Comparison of ENCODE assay signal across 20 cellular contexts in genomic region chr7:47621347-47621746, GRCh38. TPM values are rescaled to one million over a fixed set of nuclear protein-coding genes. Genes with fewer than 3 reads are reported as not detected.
DNase-seq lines count a peak whose midpoint lies in the region; ATAC-seq, FAIRE-seq and TF ChIP-seq lines count a peak whose summit lies in the region.
"Had no signal": no experiment of that assay in that cellular context is flagged by ENCODE, and none has a peak within 500 bp of the region (broad histone marks: within the 10 kb centered on the region; RNA-seq: fewer than 3 reads in every experiment).

No MANE protein-coding gene starts in this region.

- no peaks in the 10 kb centered on the region for H3K27me3 Mint-ChIP-seq in activated B cell treated with CpG ODN at 0.5 μM for 24 hours
- peaks cover 0 to 10% (median 0%) of the 10 kb centered on the region in 3 donors for H3K27me3 Mint-ChIP-seq in naive B cell
- peaks cover 0 to 2% of the 10 kb centered on the region in 2 donors for H3K27me3 Mint-ChIP-seq in CD8-positive, alpha-beta memory T cell
- H3K27me3 Mint-ChIP-seq in T-helper 17 cell: no peaks in the 10 kb centered on the region
- H3K27me3 Mint-ChIP-seq: activated CD4-positive, alpha-beta T cell treated with anti-CD3 and anti-CD28 coated beads for 36 hours; activated CD8-positive, alpha-beta memory T cell treated with anti-CD3 and anti-CD28 coated beads, Interleukin-2, amount 10 ng/mL, durations not matched to agents 7 days and 5 days; activated naive CD8-positive, alpha-beta T cell had no signal

- H3K36me3 ChIP-seq in DOHH2 (ENCODE audit: control insufficient read depth, low read length) (no peaks in the 10 kb centered on the region; the same call in 1 of the 2 replicates), thoracic aorta (no peaks in the 10 kb centered on the region)
- H3K36me3 ChIP-seq in CD8-positive, alpha-beta memory T cell (ENCODE audit: insufficient read depth, low read length): no peaks in the 10 kb centered on the region
- H3K36me3 ChIP-seq: colonic mucosa had no signal

- CTCF ChIA-PET in activated B cell treated with CpG ODN at 0.5 μM for 24 hours (lab: Charles Lee): no interaction called here
- CTCF ChIA-PET in CD8-positive, alpha-beta memory T cell (lab: Charles Lee): no interaction called here

- no peak for TF ChIP-seq POLR2A in GM12891 (IDR thresholded peaks at IDR 0.05; ENCODE audit: low read depth, low read length)

- POLR2A ChIA-PET in activated B cell treated with CpG ODN at 0.5 μM for 24 hours (lab: Charles Lee): interaction anchor here (1.3 kb wide), 1 partner anchor 50 kb away, joined by 5 read pairs; no protein-coding TSS in a partner anchor
- POLR2A ChIA-PET in CD8-positive, alpha-beta memory T cell (lab: Charles Lee): no interaction called here

- H3K27ac ChIP-seq in DOHH2 (ENCODE audit: low read depth, low read length) (peak overlapping the region; percentile 86), thoracic aorta (peak overlapping the region; percentile 66 to 82)
- H3K27ac ChIP-seq in CD8-positive, alpha-beta memory T cell (ENCODE audit: low read depth, low read length): no peak overlapping the region

- intact Hi-C loops in activated B cell treated with CpG ODN at 0.5 μM for 24 hours (cut with micrococcal nuclease): no loop called here

- no peaks in the 10 kb centered on the region for H4K20me1 ChIP-seq in DOHH2 (ENCODE audit: control insufficient read depth, insufficient read depth, low read depth, low read length)

- FAIRE-seq in GM12891 (lab: Jason Lieb, UNC): no peak
- FAIRE-seq: TTC549 had no signal

- H3K27ac Mint-ChIP-seq in activated B cell treated with CpG ODN at 0.5 μM for 24 hours (no peak overlapping the region), naive B cell (peak overlapping the region in 3 of 6 donors; percentile 54 to 78 (median 73)), T-helper 17 cell (no peak overlapping the region)
- peak overlapping the region in 1 of 8 donors; percentile 21 for H3K27ac Mint-ChIP-seq in CD8-positive, alpha-beta memory T cell
- H3K27ac Mint-ChIP-seq: activated CD4-positive, alpha-beta T cell treated with anti-CD3 and anti-CD28 coated beads for 36 hours; activated CD8-positive, alpha-beta memory T cell treated with anti-CD3 and anti-CD28 coated beads, Interleukin-2, amount 10 ng/mL, durations not matched to agents 7 days and 5 days; activated naive CD8-positive, alpha-beta T cell; type B pancreatic cell had no signal

- peak overlapping the region; percentile 46 for H3K4me3 Mint-ChIP-seq in activated B cell treated with CpG ODN at 0.5 μM for 24 hours
- peak overlapping the region in 6 of 8 donors; percentile 32 to 76 (median 58) for H3K4me3 Mint-ChIP-seq in naive B cell
- H3K4me3 Mint-ChIP-seq in CD8-positive, alpha-beta memory T cell: no peak overlapping the region
- no peak overlapping the region for H3K4me3 Mint-ChIP-seq in T-helper 17 cell
- H3K4me3 Mint-ChIP-seq: activated CD4-positive, alpha-beta T cell treated with anti-CD3 and anti-CD28 coated beads for 36 hours; activated CD8-positive, alpha-beta memory T cell treated with anti-CD3 and anti-CD28 coated beads, Interleukin-2, amount 10 ng/mL, durations not matched to agents 7 days and 5 days; activated naive CD8-positive, alpha-beta T cell had no signal

- H3K36me3 Mint-ChIP-seq in activated B cell treated with CpG ODN at 0.5 μM for 24 hours (ENCODE audit: low read depth) (no peaks in the 10 kb centered on the region), naive B cell (no peaks in the 10 kb centered on the region), T-helper 17 cell (ENCODE audit: low read depth) (no peaks in the 10 kb centered on the region)
- no peaks in the 10 kb centered on the region for H3K36me3 Mint-ChIP-seq in CD8-positive, alpha-beta memory T cell
- H3K36me3 Mint-ChIP-seq: activated CD8-positive, alpha-beta memory T cell treated with anti-CD3 and anti-CD28 coated beads, Interleukin-2, amount 10 ng/mL, durations not matched to agents 7 days and 5 days; type B pancreatic cell had no signal

- ATAC-seq in activated B cell treated with CpG ODN at 0.5 μM for 24 hours (ENCODE audit: low read depth) (no peak), naive B cell (ENCODE audit: low read depth in 2 of 2) (no peak), thoracic aorta (ENCODE audit: insufficient number of reproducible peaks, low FRiP score, low read depth) (no peak), T-helper 17 cell (no peak)
- ATAC-seq: activated CD4-positive, alpha-beta T cell treated with anti-CD3 and anti-CD28 coated beads for 36 hours; activated CD8-positive, alpha-beta memory T cell treated with anti-CD3 and anti-CD28 coated beads, Interleukin-2, amount 10 ng/mL, durations not matched to agents 7 days and 5 days had no signal

- no peaks in the 10 kb centered on the region for H3K27me3 ChIP-seq in DOHH2 (ENCODE audit: control insufficient read depth, low read length)
- H3K27me3 ChIP-seq in thoracic aorta (replicated peaks; ENCODE audit: insufficient read depth): no peaks in the 10 kb centered on the region
- no peaks in the 10 kb centered on the region for H3K27me3 ChIP-seq in CD8-positive, alpha-beta memory T cell (ENCODE audit: insufficient read depth, low read length, poor library complexity, severe bottlenecking)
- H3K27me3 ChIP-seq: colonic mucosa had no signal

- peaks cover 92% of the 10 kb centered on the region for H3K4me1 ChIP-seq in DOHH2 (ENCODE audit: control insufficient read depth, low read length)
- peaks cover 12 to 35% of the 10 kb centered on the region in 2 donors for H3K4me1 ChIP-seq in thoracic aorta (ENCODE audit: control insufficient read depth in 1 of 2, low read depth in 2 of 2)
- H3K4me1 ChIP-seq in CD8-positive, alpha-beta memory T cell (ENCODE audit: insufficient read depth, low read length): no peaks in the 10 kb centered on the region
- H3K4me1 ChIP-seq: colonic mucosa had no signal

- H3K9me3 Mint-ChIP-seq in activated B cell treated with CpG ODN at 0.5 μM for 24 hours (no peaks in the 10 kb centered on the region), naive B cell (no peaks in the 10 kb centered on the region)
- H3K9me3 Mint-ChIP-seq in CD8-positive, alpha-beta memory T cell: peaks cover 0 to 4% (median 0%) of the 10 kb centered on the region in 5 donors
- H3K9me3 Mint-ChIP-seq: type B pancreatic cell had no signal

- H3K9me2 ChIP-seq in DOHH2 (replicated peaks; ENCODE audit: control insufficient read depth, low read length): no peaks in the 10 kb centered on the region

- no peak for TF ChIP-seq CTCF in DOHH2 (IDR thresholded peaks at IDR 0.05; ENCODE audit: low read depth, low read length, poor library complexity, severe bottlenecking)
- no peak for TF ChIP-seq CTCF in activated B cell treated with CpG ODN at 0.5 μM for 24 hours (IDR thresholded peaks at IDR 0.05)
- no peak for TF ChIP-seq CTCF in thoracic aorta (IDR thresholded peaks at IDR 0.05)

- peaks cover 51% of the 10 kb centered on the region for H3K4me1 Mint-ChIP-seq in activated B cell treated with CpG ODN at 0.5 μM for 24 hours
- peaks cover 37 to 55% (median 46%) of the 10 kb centered on the region in 3 donors for H3K4me1 Mint-ChIP-seq in naive B cell
- no peaks in the 10 kb centered on the region for H3K4me1 Mint-ChIP-seq in CD8-positive, alpha-beta memory T cell
- H3K4me1 Mint-ChIP-seq in T-helper 17 cell: no peaks in the 10 kb centered on the region
- H3K4me1 Mint-ChIP-seq: activated CD4-positive, alpha-beta T cell treated with anti-CD3 and anti-CD28 coated beads for 36 hours; activated CD8-positive, alpha-beta memory T cell treated with anti-CD3 and anti-CD28 coated beads, Interleukin-2, amount 10 ng/mL, durations not matched to agents 7 days and 5 days had no signal

- H3F3A ChIP-seq in DOHH2 (ENCODE audit: control insufficient read depth, insufficient read depth): peaks cover 19% of the 10 kb centered on the region

- in situ Hi-C loops in KBM-7 (cut with MboI; ENCODE audit: low pct_unique_long_range_greater_than_20kb, low sequenced_read_pairs): no loop called here

- peak overlapping the region; percentile 88 for H3K4me2 ChIP-seq in DOHH2 (ENCODE audit: low read length)

- peaks cover 7% of the 10 kb centered on the region for H3K79me2 ChIP-seq in DOHH2 (ENCODE audit: control insufficient read depth, low read length)

- DNase-seq in activated B cell treated with CpG ODN at 0.5 μM for 24 hours (no peak), naive B cell (no peak), thoracic aorta (ENCODE audit: low spot score) (no peak), KBM-7 (no peak), GM12891 (ENCODE audit: insufficient read length, low spot score) (no peak), T-helper 17 cell (no peak)
- no peak for DNase-seq in CD8-positive, alpha-beta memory T cell
- DNase-seq: activated CD4-positive, alpha-beta T cell treated with anti-CD3 and anti-CD28 coated beads for 36 hours; activated CD8-positive, alpha-beta memory T cell treated with anti-CD3 and anti-CD28 coated beads, Interleukin-2, amount 10 ng/mL, durations not matched to agents 7 days and 5 days; AML-193; colonic mucosa; EL; NCI-H146; NCI-H2171; NCI-H526; stimulated activated naive CD4-positive, alpha-beta T cell treated with Interleukin-2 at 50 U/mL for 16 hours had no signal

- H3K9me3 ChIP-seq in DOHH2 (ENCODE audit: control insufficient read depth, insufficient read depth, low read length) (no peaks in the 10 kb centered on the region), thoracic aorta (no peaks in the 10 kb centered on the region), T-helper 17 cell (ENCODE audit: control insufficient read depth, low read length, poor library complexity, severe bottlenecking) (no peaks in the 10 kb centered on the region)
- no peaks in the 10 kb centered on the region for H3K9me3 ChIP-seq in CD8-positive, alpha-beta memory T cell (ENCODE audit: low read length)
- H3K9me3 ChIP-seq: colonic mucosa had no signal

- H3K4me3 ChIP-seq in DOHH2 (ENCODE audit: low read length) (peak overlapping the region; percentile 72), thoracic aorta (no peak overlapping the region)
- no peak overlapping the region for H3K4me3 ChIP-seq in CD8-positive, alpha-beta memory T cell (ENCODE audit: low read length)
- H3K4me3 ChIP-seq: colonic mucosa had no signal

TF ChIP-seq in GM12891, 5 proteins besides CTCF, POLR2A, EP300 and RAD21:
- TF ChIP-seq POLR2AphosphoS5 (IDR thresholded peaks at IDR 0.05; ENCODE audit: low read depth, low read length) (no peak), POU2F2 (IDR thresholded peaks at IDR 0.05; ENCODE audit: low read depth, low read length) (no peak), TAF1 (IDR thresholded peaks at IDR 0.05; ENCODE audit: low read depth, low read length) (no peak), PAX5 (IDR thresholded peaks at IDR 0.05; ENCODE audit: insufficient read depth, low read length, severe bottlenecking) (no peak), SPI1 (IDR thresholded peaks at IDR 0.05; ENCODE audit: low read depth, low read length) (no peak)

RNA-seq across cellular contexts. Expression of gene TNS3, which starts 39.4 kb away (rescaled TPM):
- total RNA-seq in activated B cell treated with CpG ODN at 0.5 μM for 24 hours: 29.4 and 30.3 TPM in 2 replicates
- polyA plus RNA-seq in naive B cell (ENCODE audit: low read depth in 6 of 6): 1 to 10 TPM; 1.5 to 6.3 (median 4.8) TPM
- total RNA-seq in thoracic aorta: 100 to 1,000 TPM; 138 to 151 TPM
- 3.1 TPM for polyA plus RNA-seq in GM12891 (2012; ENCODE audit: low read depth, missing spikeins)
- 1 to 10 TPM; 1.4 to 1.5 TPM for total RNA-seq in CD8-positive, alpha-beta memory T cell
- not detected for polyA plus RNA-seq in CD8-positive, alpha-beta memory T cell
- 1 to 10 TPM; 2.3 to 2.6 TPM for total RNA-seq in T-helper 17 cell

Comparison
In these comparisons a context has a peak if more than half of its experiments do, and no peak if none do; other contexts are left out.
1. H3K4me3 Mint-ChIP-seq: peak in activated B cell treated with CpG ODN at 0.5 μM for 24 hours (single experiment) and naive B cell (6 of 8); none in CD8-positive, alpha-beta memory T cell (0 of 7) and T-helper 17 cell (single experiment).